ENCODE assay signal across 1 cellular context in the genomic region with DNA sequence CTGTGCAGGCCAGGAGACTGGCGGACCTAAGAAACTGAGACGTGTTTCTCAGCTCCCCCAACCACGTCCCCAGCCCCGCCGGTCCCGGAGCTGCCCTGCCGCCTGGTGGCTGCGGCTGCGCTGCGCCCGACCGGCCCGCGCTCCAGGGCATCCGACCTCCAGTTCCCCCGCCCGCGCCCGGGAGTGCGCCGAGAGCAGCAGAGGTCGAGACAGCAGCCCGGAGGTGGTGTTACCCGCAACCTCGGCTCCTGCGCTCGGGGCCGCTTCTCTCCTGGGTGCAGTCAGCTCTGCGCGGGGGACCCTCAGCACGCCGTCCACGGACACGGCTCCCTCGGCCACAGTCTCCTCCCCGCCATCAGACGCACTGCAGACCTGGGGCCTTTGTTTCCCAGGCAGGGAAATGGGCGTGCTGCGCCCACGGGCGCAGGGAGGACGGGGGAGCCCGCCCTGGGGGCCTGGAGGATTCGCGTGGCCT.
TF ChIP-seq lines count a peak whose summit lies in the region.

No MANE protein-coding gene starts in this region.

TF ChIP-seq in SK-N-SH, 30 proteins besides CTCF, POLR2A, EP300 and RAD21 (continued from another document):
- TF ChIP-seq ZBTB33 (IDR thresholded peaks at IDR 0.05; ENCODE audit: borderline replicate concordance, low read depth) (no peak), PBX3 (IDR thresholded peaks at IDR 0.05) (no peak), GATA2 (CRISPR knock-in tag; IDR thresholded peaks at IDR 0.05) (no peak), FOSL2 (IDR thresholded peaks at IDR 0.05; ENCODE audit: borderline replicate concordance, low read depth) (no peak), TAF1 (IDR thresholded peaks at IDR 0.05; ENCODE audit: borderline replicate concordance, low read depth, low read length) (no peak), RFX5 (IDR thresholded peaks at IDR 0.05; ENCODE audit: low read length) (no peak)
